ENCODE assay signal across 8 cellular contexts in genomic region chr12:8949525-8950286, GRCh38. TPM values are rescaled to one million over a fixed set of nuclear protein-coding genes. Genes with fewer than 3 reads are reported as not detected.
DNase-seq lines count a peak whose midpoint lies in the region; ATAC-seq and TF ChIP-seq lines count a peak whose summit lies in the region.

Gene M6PR (minus strand): TSS chr12:8949645. CDS start chr12:8946404, 3,241 bp downstream.

- CTCF ChIA-PET in GM10248 (lab: Yijun Ruan, JAX): interaction anchor here (0.7 to 3.7 kb wide), 27 partner anchors 11 to 339 kb away, joined by 3 to 25 read pairs (median 4); partner anchors contain the start of gene PHC1
- CTCF ChIA-PET in activated naive CD4-positive, alpha-beta T cell treated with anti-CD3 and anti-CD28 coated beads, Interleukin-2, amount 10 ng/mL, durations not matched to agents 7 days and 5 days (lab: Charles Lee): interaction anchor here (0.7 to 5.0 kb wide), 13 partner anchors 9 to 292 kb away, joined by 3 to 82 read pairs (median 6); no protein-coding TSS in a partner anchor

- DNase-seq in GM10248 (ENCODE audit: extremely low spot score): peak; percentile 92
- DNase-seq in NB4 (ENCODE audit: low read depth): peak; percentile 97
- peak; percentile 85 for DNase-seq in SK-N-MC (ENCODE audit: low read depth, low spot score)
- peak; percentile 95 for DNase-seq in activated naive CD4-positive, alpha-beta T cell treated with anti-CD3 and anti-CD28 coated beads, Interleukin-2, amount 10 ng/mL, durations not matched to agents 7 days and 5 days
- peak; percentile 88 to 100 (median 98) for DNase-seq in substantia nigra (lab: John Stamatoyannopoulos, UW)

- H3K9me3 ChIP-seq in SK-N-MC (ENCODE audit: low read depth, low read length) (no peaks in the 10 kb centered on the region), gastroesophageal sphincter (no peaks in the 10 kb centered on the region), neutrophil (no peaks in the 10 kb centered on the region)

- no peak for TF ChIP-seq EP300 in gastroesophageal sphincter (IDR thresholded peaks at IDR 0.05)

- H3K4me1 Mint-ChIP-seq in activated naive CD4-positive, alpha-beta T cell treated with anti-CD3 and anti-CD28 coated beads, Interleukin-2, amount 10 ng/mL, durations not matched to agents 7 days and 5 days: peaks cover 67% of the 10 kb centered on the region

- H3K4me3 ChIP-seq in NB4 (ENCODE audit: low read depth, low read length) (peak within 1 kb of the TSS; percentile 97), SK-N-MC (peak within 1 kb of the TSS; percentile 83), gastroesophageal sphincter (peak within 1 kb of the TSS; percentile 52 to 74), neutrophil (ENCODE audit: low read depth in 1 of 2, low read length in 1 of 2) (peak within 1 kb of the TSS; percentile 97 to 98)

- H3K4me3 Mint-ChIP-seq in activated naive CD4-positive, alpha-beta T cell treated with anti-CD3 and anti-CD28 coated beads, Interleukin-2, amount 10 ng/mL, durations not matched to agents 7 days and 5 days: peak within 1 kb of the TSS; percentile 98

- ATAC-seq in HG02571 (IDR thresholded peaks at IDR 0.05; ENCODE audit: unreplicated experiment) (peak; percentile 82), gastroesophageal sphincter (peak; percentile 98)

- POLR2A ChIA-PET in GM10248 (lab: Yijun Ruan, JAX): interaction anchor here (0.6 to 1.1 kb wide), 2 partner anchors 38 to 83 kb away, joined by 3 read pairs; no protein-coding TSS in a partner anchor

- H3K27ac ChIP-seq in SK-N-MC (peak within 1 kb of the TSS; percentile 87), gastroesophageal sphincter (peak within 1 kb of the TSS; percentile 95 to 97 (median 95)), neutrophil (peak within 1 kb of the TSS; percentile 96), substantia nigra (ENCODE audit: low read depth, low read length, poor library complexity, severe bottlenecking) (peak within 1 kb of the TSS; percentile 100)

- H3K9me3 Mint-ChIP-seq in activated naive CD4-positive, alpha-beta T cell treated with anti-CD3 and anti-CD28 coated beads, Interleukin-2, amount 10 ng/mL, durations not matched to agents 7 days and 5 days: peaks cover 8% of the 10 kb centered on the region

- peaks cover 0 to 40% (median 4%) of the 10 kb centered on the region in 3 donors for H3K4me1 ChIP-seq in gastroesophageal sphincter
- H3K4me1 ChIP-seq in neutrophil (ENCODE audit: control insufficient read depth in 1 of 2, insufficient read depth in 1 of 2, low read depth in 1 of 2, low read length in 1 of 2): peaks cover 18 to 24% of the 10 kb centered on the region in 2 experiments

- peak within 1 kb of the TSS; percentile 93 for H3K27ac Mint-ChIP-seq in activated naive CD4-positive, alpha-beta T cell treated with anti-CD3 and anti-CD28 coated beads, Interleukin-2, amount 10 ng/mL, durations not matched to agents 7 days and 5 days

- H3K36me3 Mint-ChIP-seq in activated naive CD4-positive, alpha-beta T cell treated with anti-CD3 and anti-CD28 coated beads, Interleukin-2, amount 10 ng/mL, durations not matched to agents 7 days and 5 days: peaks cover 43% of the 10 kb centered on the region

- no peaks in the 10 kb centered on the region for H3K27me3 ChIP-seq in gastroesophageal sphincter
- H3K27me3 ChIP-seq in neutrophil: no peaks in the 10 kb centered on the region

- H3K27me3 Mint-ChIP-seq in activated naive CD4-positive, alpha-beta T cell treated with anti-CD3 and anti-CD28 coated beads, Interleukin-2, amount 10 ng/mL, durations not matched to agents 7 days and 5 days: no peaks in the 10 kb centered on the region

- peak within 1 kb of the TSS; percentile 85 for H3K9ac ChIP-seq in SK-N-MC (ENCODE audit: insufficient read length)

- H3K36me3 ChIP-seq in SK-N-MC (ENCODE audit: insufficient read depth, low read length) (peaks cover 21% of the 10 kb centered on the region), gastroesophageal sphincter (peaks cover 0 to 17% of the 10 kb centered on the region in 2 donors), neutrophil (peaks cover 12% of the 10 kb centered on the region)

- TF ChIP-seq CTCF in GM10248 (IDR thresholded peaks at IDR 0.05; ENCODE audit: control extremely low read depth, extremely low read depth, low read depth, missing control alignments): peak; percentile 77
- TF ChIP-seq CTCF in NB4 (IDR thresholded peaks at IDR 0.05; ENCODE audit: low read depth, low read length): peak; percentile 26
- peak; percentile 18 to 62 (median 51) for TF ChIP-seq CTCF in gastroesophageal sphincter (IDR thresholded peaks at IDR 0.05)
- peak; percentile 41 for TF ChIP-seq CTCF in neutrophil (IDR thresholded peaks at IDR 0.05)

- TF ChIP-seq POLR2A in NB4 (IDR thresholded peaks at IDR 0.05; ENCODE audit: extremely low read depth, insufficient read length) (peak; percentile 80), gastroesophageal sphincter (IDR thresholded peaks at IDR 0.05) (peak; percentile 74 to 84)

- WGBS in gastroesophageal sphincter (ENCODE audit: low coverage in 1 of 2), 2 donors: 0 to 1% methylated on average over 13 to 26 of the region's 58 CpGs

RNA-seq across cellular contexts. Expression of gene M6PR, which starts in this region (rescaled TPM):
- 100 to 1,000 TPM in 1 of 4 donors, 10 to 100 TPM in 3; 79.5 to 105 (median 90.2) TPM for total RNA-seq in gastroesophageal sphincter

Comparison
In these comparisons a context has a peak if more than half of its experiments do, and no peak if none do; other contexts are left out.
1. Peak in every context shown above with its lines: DNase-seq, ATAC-seq, H3K4me3 ChIP-seq and H3K27ac ChIP-seq.
2. CTCF ChIP-seq: peak in every context shown above with its lines; median percentile 77 in GM10248; 51 in gastroesophageal sphincter; 41 in neutrophil; 26 in NB4.